In genomic region chr20:62778601-62779416, GRCh38 we compare ENCODE assay signal across 24 cellular contexts. TPM values are rescaled to one million over a fixed set of nuclear protein-coding genes. Genes with fewer than 3 reads are reported as not detected.
DNase-seq lines count a peak whose midpoint lies in the region; ATAC-seq and TF ChIP-seq lines count a peak whose summit lies in the region.
"Had no signal": no experiment of that assay in that cellular context is flagged by ENCODE, and none has a peak within 500 bp of the region (broad histone marks: within the 10 kb centered on the region; RNA-seq: fewer than 3 reads in every experiment).

No MANE protein-coding gene starts in this region.

- peaks cover 5% of the 10 kb centered on the region for H3K9me3 Mint-ChIP-seq in activated CD4-positive, alpha-beta memory T cell treated with anti-CD3 and anti-CD28 coated beads, Interleukin-2, amount 10 ng/mL, durations not matched to agents 7 days and 5 days
- no peaks in the 10 kb centered on the region for H3K9me3 Mint-ChIP-seq in activated CD4-positive, alpha-beta memory T cell treated with anti-CD3 and anti-CD28 coated beads for 36 hours
- peaks cover 0 to 1% (median 0%) of the 10 kb centered on the region in 5 donors for H3K9me3 Mint-ChIP-seq in CD8-positive, alpha-beta memory T cell
- H3K9me3 Mint-ChIP-seq in naive thymus-derived CD8-positive, alpha-beta T cell = no peaks in the 10 kb centered on the region

- H3K27me3 ChIP-seq in CD8-positive, alpha-beta memory T cell (ENCODE audit: insufficient read depth, low read length, poor library complexity, severe bottlenecking) = no peaks in the 10 kb centered on the region
- no peaks in the 10 kb centered on the region for H3K27me3 ChIP-seq in WERI-Rb-1 (ENCODE audit: insufficient read depth, low read depth, severe bottlenecking)
- H3K27me3 ChIP-seq: brain microvascular endothelial cell, colonic mucosa, testis, vagina had no signal

- H3K4me3 Mint-ChIP-seq in activated CD4-positive, alpha-beta memory T cell treated with anti-CD3 and anti-CD28 coated beads, Interleukin-2, amount 10 ng/mL, durations not matched to agents 7 days and 5 days = no peak overlapping the region
- no peak overlapping the region for H3K4me3 Mint-ChIP-seq in activated CD4-positive, alpha-beta memory T cell treated with anti-CD3 and anti-CD28 coated beads for 36 hours
- H3K4me3 Mint-ChIP-seq in CD8-positive, alpha-beta memory T cell = no peak overlapping the region
- peak overlapping the region in 1 of 10 donors; percentile 20 for H3K4me3 Mint-ChIP-seq in naive thymus-derived CD8-positive, alpha-beta T cell
- H3K4me3 Mint-ChIP-seq: stimulated activated naive B cell treated with anti-CD40 and anti-IgM and Interleukin-4, amounts not matched to agents 10 μg/mL and 1 μg/mL and 100 μg/mL, for 72 hours had no signal

- TF ChIP-seq CTCF in WERI-Rb-1 (IDR thresholded peaks at IDR 0.05; ENCODE audit: low read depth, low read length) = peak; percentile 64

- H3K4me1 Mint-ChIP-seq in activated CD4-positive, alpha-beta memory T cell treated with anti-CD3 and anti-CD28 coated beads, Interleukin-2, amount 10 ng/mL, durations not matched to agents 7 days and 5 days = peaks cover 44% of the 10 kb centered on the region
- H3K4me1 Mint-ChIP-seq in activated CD4-positive, alpha-beta memory T cell treated with anti-CD3 and anti-CD28 coated beads for 36 hours (ENCODE audit: low read depth) = peaks cover 34% of the 10 kb centered on the region
- peaks cover 28 to 43% (median 40%) of the 10 kb centered on the region in 3 donors for H3K4me1 Mint-ChIP-seq in CD8-positive, alpha-beta memory T cell
- peaks cover 25 to 55% (median 45%) of the 10 kb centered on the region in 4 donors for H3K4me1 Mint-ChIP-seq in naive thymus-derived CD8-positive, alpha-beta T cell

- no peaks in the 10 kb centered on the region for H3K36me3 ChIP-seq in CD8-positive, alpha-beta memory T cell (ENCODE audit: insufficient read depth, low read length)
- no peaks in the 10 kb centered on the region for H3K36me3 ChIP-seq in WERI-Rb-1
- H3K36me3 ChIP-seq: brain microvascular endothelial cell, colonic mucosa, vagina had no signal

- peak overlapping the region; percentile 23 for H3K27ac Mint-ChIP-seq in activated CD4-positive, alpha-beta memory T cell treated with anti-CD3 and anti-CD28 coated beads, Interleukin-2, amount 10 ng/mL, durations not matched to agents 7 days and 5 days
- H3K27ac Mint-ChIP-seq in activated CD4-positive, alpha-beta memory T cell treated with anti-CD3 and anti-CD28 coated beads for 36 hours = no peak overlapping the region
- peak overlapping the region in 5 of 8 donors; percentile 27 to 79 (median 52) for H3K27ac Mint-ChIP-seq in CD8-positive, alpha-beta memory T cell
- H3K27ac Mint-ChIP-seq in naive thymus-derived CD8-positive, alpha-beta T cell = peak overlapping the region in 7 of 10 donors; percentile 22 to 87 (median 76)
- H3K27ac Mint-ChIP-seq: CD4-positive, CD25-positive, alpha-beta regulatory T cell; stimulated activated naive B cell treated with anti-CD40 and anti-IgM and Interleukin-4, amounts not matched to agents 10 μg/mL and 1 μg/mL and 100 μg/mL, for 72 hours had no signal

- intact Hi-C loops in activated CD4-positive, alpha-beta memory T cell treated with anti-CD3 and anti-CD28 coated beads for 36 hours (cut with micrococcal nuclease) = no loop called here

- no peak for ATAC-seq in naive thymus-derived CD8-positive, alpha-beta T cell
- ATAC-seq: stimulated activated naive B cell treated with anti-CD40 and anti-IgM and Interleukin-4, amounts not matched to agents 10 μg/mL and 1 μg/mL and 100 μg/mL, for 72 hours had no signal

- peaks cover 4% of the 10 kb centered on the region for H3K27me3 Mint-ChIP-seq in activated CD4-positive, alpha-beta memory T cell treated with anti-CD3 and anti-CD28 coated beads, Interleukin-2, amount 10 ng/mL, durations not matched to agents 7 days and 5 days
- no peaks in the 10 kb centered on the region for H3K27me3 Mint-ChIP-seq in activated CD4-positive, alpha-beta memory T cell treated with anti-CD3 and anti-CD28 coated beads for 36 hours
- H3K27me3 Mint-ChIP-seq in CD8-positive, alpha-beta memory T cell = no peaks in the 10 kb centered on the region
- H3K27me3 Mint-ChIP-seq in naive thymus-derived CD8-positive, alpha-beta T cell = no peaks in the 10 kb centered on the region
- H3K27me3 Mint-ChIP-seq: CD4-positive, CD25-positive, alpha-beta regulatory T cell; naive B cell; stimulated activated naive B cell treated with anti-CD40 and anti-IgM and Interleukin-4, amounts not matched to agents 10 μg/mL and 1 μg/mL and 100 μg/mL, for 72 hours had no signal

- no peaks in the 10 kb centered on the region for H3K36me3 Mint-ChIP-seq in activated CD4-positive, alpha-beta memory T cell treated with anti-CD3 and anti-CD28 coated beads, Interleukin-2, amount 10 ng/mL, durations not matched to agents 7 days and 5 days (ENCODE audit: low read depth)
- H3K36me3 Mint-ChIP-seq in activated CD4-positive, alpha-beta memory T cell treated with anti-CD3 and anti-CD28 coated beads for 36 hours = no peaks in the 10 kb centered on the region
- H3K36me3 Mint-ChIP-seq in CD8-positive, alpha-beta memory T cell = no peaks in the 10 kb centered on the region
- no peaks in the 10 kb centered on the region for H3K36me3 Mint-ChIP-seq in naive thymus-derived CD8-positive, alpha-beta T cell
- H3K36me3 Mint-ChIP-seq: CD4-positive, CD25-positive, alpha-beta regulatory T cell; naive B cell had no signal

- H3K4me3 ChIP-seq in CD8-positive, alpha-beta memory T cell (ENCODE audit: low read length) = no peak overlapping the region
- no peak overlapping the region for H3K4me3 ChIP-seq in WERI-Rb-1 (ENCODE audit: low read depth, low read length)
- H3K4me3 ChIP-seq: colonic mucosa, testis, vagina had no signal

- peaks cover 38% of the 10 kb centered on the region for H3K4me1 ChIP-seq in CD8-positive, alpha-beta memory T cell (ENCODE audit: insufficient read depth, low read length)
- H3K4me1 ChIP-seq: colonic mucosa, vagina had no signal

- H3K27ac ChIP-seq in CD8-positive, alpha-beta memory T cell (ENCODE audit: low read depth, low read length) = no peak overlapping the region
- H3K27ac ChIP-seq in WERI-Rb-1 = peak overlapping the region; percentile 85
- H3K27ac ChIP-seq: brain microvascular endothelial cell, colonic mucosa, KMS-11, testis, vagina had no signal

- no peak for DNase-seq in activated CD4-positive, alpha-beta memory T cell treated with anti-CD3 and anti-CD28 coated beads, Interleukin-2, amount 10 ng/mL, durations not matched to agents 7 days and 5 days
- no peak for DNase-seq in activated CD4-positive, alpha-beta memory T cell treated with anti-CD3 and anti-CD28 coated beads for 36 hours
- no peak for DNase-seq in CD8-positive, alpha-beta memory T cell
- DNase-seq in WERI-Rb-1 (peak; percentile 83), OCI-M1 (lab: John Stamatoyannopoulos, UW) (no peak), NAMALWA (ENCODE audit: low spot score) (no peak)
- no peak for DNase-seq in naive thymus-derived CD8-positive, alpha-beta T cell
- DNase-seq in activated CD8-positive, alpha-beta memory T cell treated with anti-CD3 and anti-CD28 coated beads, Interleukin-2, amount 50 U/mL, for 48 hours = no peak
- DNase-seq: activated CD4-positive, alpha-beta T cell treated with anti-CD3 and anti-CD28 coated beads, Interleukin-2, amount 50 U/mL, for 4 hours; brain microvascular endothelial cell; CD4-positive, CD25-positive, alpha-beta regulatory T cell; colonic mucosa; DMS79; GOT3; naive B cell; NCI-H1092; NCI-H2029 treated with DMSO at 0.1 percent for 48 hours; NCI-H446; posterior cingulate gyrus; stimulated activated naive B cell treated with anti-CD40 and anti-IgM and Interleukin-4, amounts not matched to agents 10 μg/mL and 1 μg/mL and 100 μg/mL, for 72 hours; SW 1271; testis had no signal

- H3K9me3 ChIP-seq in CD8-positive, alpha-beta memory T cell (ENCODE audit: low read length) = no peaks in the 10 kb centered on the region
- no peaks in the 10 kb centered on the region for H3K9me3 ChIP-seq in WERI-Rb-1 (ENCODE audit: severe bottlenecking)
- H3K9me3 ChIP-seq: colonic mucosa, testis, vagina had no signal

- POLR2A ChIA-PET in activated CD4-positive, alpha-beta memory T cell treated with anti-CD3 and anti-CD28 coated beads, Interleukin-2, amount 10 ng/mL, durations not matched to agents 7 days and 5 days (lab: Charles Lee) = interaction anchor here (1.2 to 1.3 kb wide), 2 partner anchors 15 to 38 kb away, joined by 4 to 5 read pairs; no protein-coding TSS in a partner anchor
- POLR2A ChIA-PET in activated CD4-positive, alpha-beta memory T cell treated with anti-CD3 and anti-CD28 coated beads for 36 hours (lab: Charles Lee) = no interaction called here
- POLR2A ChIA-PET in CD8-positive, alpha-beta memory T cell (lab: Charles Lee) = interaction anchor here (1.3 kb wide), 1 partner anchor 38 kb away, joined by 3 read pairs; no protein-coding TSS in a partner anchor
- POLR2A ChIA-PET in naive thymus-derived CD8-positive, alpha-beta T cell (lab: Charles Lee) = interaction anchor here (1.1 to 2.1 kb wide), 2 partner anchors 15 to 18 kb away, joined by 3 to 18 read pairs; partner anchors contain the start of gene MRGBP

- CTCF ChIA-PET in activated CD4-positive, alpha-beta memory T cell treated with anti-CD3 and anti-CD28 coated beads, Interleukin-2, amount 10 ng/mL, durations not matched to agents 7 days and 5 days (lab: Charles Lee) = no interaction called here
- CTCF ChIA-PET in activated CD4-positive, alpha-beta memory T cell treated with anti-CD3 and anti-CD28 coated beads for 36 hours (lab: Charles Lee) = interaction anchor here (1.9 kb wide), 1 partner anchor 12 kb away, joined by 7 read pairs; no protein-coding TSS in a partner anchor
- CTCF ChIA-PET in CD8-positive, alpha-beta memory T cell (lab: Charles Lee) = interaction anchor here (0.9 to 1.2 kb wide), 2 partner anchors 29 to 36 kb away, joined by 3 to 4 read pairs; no protein-coding TSS in a partner anchor

RNA-seq across cellular contexts. Expression of gene MRGBP, which starts 17.5 kb away (rescaled TPM):
- 10 to 100 TPM; 14.9 to 15.8 TPM for total RNA-seq in activated CD4-positive, alpha-beta memory T cell treated with anti-CD3 and anti-CD28 coated beads, Interleukin-2, amount 10 ng/mL, durations not matched to agents 7 days and 5 days
- 10 to 100 TPM; 10.6 to 10.8 TPM for total RNA-seq in activated CD4-positive, alpha-beta memory T cell treated with anti-CD3 and anti-CD28 coated beads for 36 hours
- total RNA-seq in CD8-positive, alpha-beta memory T cell = 10 to 100 TPM; 14.8 TPM
- polyA plus RNA-seq in CD8-positive, alpha-beta memory T cell = 10.7 TPM
- total RNA-seq in naive thymus-derived CD8-positive, alpha-beta T cell = 10 to 100 TPM; 13.6 to 14.2 TPM
- 10 to 100 TPM in 1 of 3 donors, 1 to 10 TPM in 2; 7.4 to 10.2 (median 9.0) TPM for polyA plus RNA-seq in naive thymus-derived CD8-positive, alpha-beta T cell

RNA-seq across cellular contexts. Expression of gene OGFR, which starts 25.8 kb away (rescaled TPM):
- 10 to 100 TPM; 71.1 to 73.4 TPM for total RNA-seq in activated CD4-positive, alpha-beta memory T cell treated with anti-CD3 and anti-CD28 coated beads, Interleukin-2, amount 10 ng/mL, durations not matched to agents 7 days and 5 days
- 10 to 100 TPM; 35.0 to 39.0 TPM for total RNA-seq in activated CD4-positive, alpha-beta memory T cell treated with anti-CD3 and anti-CD28 coated beads for 36 hours
- 10 to 100 TPM; 45.7 to 47.9 TPM for total RNA-seq in CD8-positive, alpha-beta memory T cell
- polyA plus RNA-seq in CD8-positive, alpha-beta memory T cell = 64.2 TPM
- 10 to 100 TPM; 77.1 to 79.9 TPM for total RNA-seq in naive thymus-derived CD8-positive, alpha-beta T cell
- 10 to 100 TPM; 26.5 to 58.2 (median 40.1) TPM for polyA plus RNA-seq in naive thymus-derived CD8-positive, alpha-beta T cell

RNA-seq across cellular contexts. Expression of gene COL9A3, which starts 38.0 kb away (rescaled TPM):
- total RNA-seq in activated CD4-positive, alpha-beta memory T cell treated with anti-CD3 and anti-CD28 coated beads, Interleukin-2, amount 10 ng/mL, durations not matched to agents 7 days and 5 days = not detected
- not detected for total RNA-seq in activated CD4-positive, alpha-beta memory T cell treated with anti-CD3 and anti-CD28 coated beads for 36 hours
- not detected for total RNA-seq in CD8-positive, alpha-beta memory T cell
- polyA plus RNA-seq in CD8-positive, alpha-beta memory T cell = not detected
- 1 to 10 TPM; 1.2 to 2.2 TPM for total RNA-seq in naive thymus-derived CD8-positive, alpha-beta T cell
- under 1 TPM in 1 of 3 donors, not detected in 2; 0.15 TPM for polyA plus RNA-seq in naive thymus-derived CD8-positive, alpha-beta T cell
- total RNA-seq: CD4-positive, CD25-positive, alpha-beta regulatory T cell had no signal
- polyA plus RNA-seq: CD4-positive, CD25-positive, alpha-beta regulatory T cell had no signal
